In genomic region chr5:31999470-31999869, GRCh38 we compare ENCODE assay signal across 15 cellular contexts.
"Had no signal": no experiment of that assay in that cellular context is flagged by ENCODE, and none has a peak within 500 bp of the region (broad histone marks: within the 10 kb centered on the region; RNA-seq: fewer than 3 reads in every experiment).

No MANE protein-coding gene starts in this region.

- FAIRE-seq: small intestine had no signal

- H3K4me3 ChIP-seq: hepatocyte, ovary, right atrium auricular region, testis, tibial nerve had no signal

- H3K27me3 ChIP-seq: hepatocyte, ovary, right atrium auricular region, testis, tibial nerve had no signal

- H3K4me1 ChIP-seq: right atrium auricular region, testis had no signal

- H3K36me3 ChIP-seq: ovary had no signal

- H3K27ac ChIP-seq: hepatocyte, ovary, right atrium auricular region, testis, tibial nerve had no signal

- H3K79me2 ChIP-seq: hepatocyte had no signal

- H3K9me3 ChIP-seq: ovary, right atrium auricular region, testis, tibial nerve had no signal

- H3K4me2 ChIP-seq: hepatocyte had no signal

- H2AFZ ChIP-seq: hepatocyte had no signal

- DNase-seq: central memory CD4-positive, alpha-beta T cell; effector memory CD4-positive, alpha-beta T cell; erythroblast; foreskin melanocyte; head of caudate nucleus; left colon; natural killer cell; nucleus accumbens; ovary; small intestine; stimulated activated CD4-positive, alpha-beta T cell treated with anti-CD3 and anti-CD28 coated beads, Interleukin-2, amount 100 ng/mL, for 48 hours; testis had no signal

- ATAC-seq: left colon, natural killer cell had no signal
